ENCODE assay signal across 14 cellular contexts in genomic region chr12:22255097-22255496, GRCh38.
DNase-seq lines count a peak whose midpoint lies in the region; ATAC-seq and TF ChIP-seq lines count a peak whose summit lies in the region.
"Had no signal": no experiment of that assay in that cellular context is flagged by ENCODE, and none has a peak within 500 bp of the region (broad histone marks: within the 10 kb centered on the region; RNA-seq: fewer than 3 reads in every experiment).

No MANE protein-coding gene starts in this region.

- H2AFZ ChIP-seq in trophoblast cell (ENCODE audit: insufficient read depth, low read length, poor library complexity): no peak overlapping the region

- H4K8ac ChIP-seq in trophoblast cell (ENCODE audit: low read depth, low read length): no peak overlapping the region

- TF ChIP-seq CTCF in astrocyte of the spinal cord (IDR thresholded peaks at IDR 0.05; ENCODE audit: low read depth, low read length): no peak

- H3K4me3 ChIP-seq in astrocyte of the spinal cord (ENCODE audit: low read depth, low read length) (no peak overlapping the region), iPS-20b (ENCODE audit: low read length) (0 out of 2 replicates have a peak overlapping the region, but pooled peaks have one; percentile 5), trophoblast cell (ENCODE audit: low read depth, low read length) (no peak overlapping the region)
- H3K4me3 ChIP-seq: lower lobe of right lung had no signal

- no peak overlapping the region for H3K14ac ChIP-seq in trophoblast cell (ENCODE audit: low read length)

- H2BK12ac ChIP-seq in trophoblast cell (ENCODE audit: low read length): no peak overlapping the region

- DNase-seq in NCI-H146 (lab: John Stamatoyannopoulos, UW) (peak; percentile 15), NCI-H146 treated with DMSO at 0.1 percent for 48 hours (lab: John Stamatoyannopoulos, UW; ENCODE audit: unreplicated experiment) (no peak), astrocyte of the spinal cord (ENCODE audit: low read depth, low spot score) (peak; percentile 29), trophoblast cell (peak; percentile 45 to 80)
- DNase-seq: activated CD4-positive, alpha-beta T cell treated with anti-CD3 and anti-CD28 coated beads, Interleukin-2, amount 10 ng/mL, durations not matched to agents 24 days and 14 days; activated T-cell treated with anti-CD3 and anti-CD28 coated beads, Interleukin-2, amount 50 U/mL, for 4 hours; CD8-positive, alpha-beta memory T cell; lower lobe of right lung; NCI-H345; T-helper 17 cell had no signal

- no peak overlapping the region for H3K27ac ChIP-seq in iPS-20b (ENCODE audit: low read length)
- no peak overlapping the region for H3K27ac ChIP-seq in trophoblast cell (ENCODE audit: low read depth, low read length)

- H3K9me3 ChIP-seq in iPS-20b (ENCODE audit: insufficient read depth, low read depth, low read length) (no peaks in the 10 kb centered on the region), trophoblast cell (ENCODE audit: insufficient read depth, low read depth, low read length) (no peaks in the 10 kb centered on the region)
- H3K9me3 ChIP-seq: lower lobe of right lung had no signal

- no CpG with 5 or more reads among the region's 11 CpGs for WGBS in trophoblast cell (ENCODE audit: extremely low coverage, insufficient coverage, insufficient read length)

- H3K4me1 ChIP-seq in iPS-20b (ENCODE audit: insufficient read depth, low read length): peaks cover 8% of the 10 kb centered on the region; the same call in 1 of the 2 replicates
- peaks cover 4 to 8% of the 10 kb centered on the region in 2 experiments for H3K4me1 ChIP-seq in trophoblast cell (ENCODE audit: control insufficient read depth in 1 of 2, insufficient read depth in 2 of 2, low read length in 2 of 2)
- H3K4me1 ChIP-seq: lower lobe of right lung had no signal

- no peaks in the 10 kb centered on the region for H3K79me2 ChIP-seq in trophoblast cell (ENCODE audit: control insufficient read depth, insufficient read depth, low read length, poor library complexity)

- no peaks in the 10 kb centered on the region for H3K79me1 ChIP-seq in trophoblast cell (ENCODE audit: low read length)

- no peak overlapping the region for H3K4me2 ChIP-seq in trophoblast cell (ENCODE audit: low read length)

- no peak overlapping the region for H4K12ac ChIP-seq in trophoblast cell (ENCODE audit: low read depth, low read length)

- H3K9ac ChIP-seq in iPS-20b (ENCODE audit: low read depth, low read length): no peak overlapping the region
- H3K9ac ChIP-seq in trophoblast cell (ENCODE audit: low read length): no peak overlapping the region

- H3K18ac ChIP-seq in trophoblast cell (ENCODE audit: low read length): no peak overlapping the region

- ATAC-seq in GM21447 (IDR thresholded peaks at IDR 0.05; ENCODE audit: unreplicated experiment): no peak
- no peak for ATAC-seq in GM19351 (IDR thresholded peaks at IDR 0.05; ENCODE audit: unreplicated experiment)
- ATAC-seq in HG02884 (IDR thresholded peaks at IDR 0.05; ENCODE audit: unreplicated experiment): no peak
- ATAC-seq: activated T-cell treated with anti-CD3 and anti-CD28 coated beads, Interleukin-2, amount 50 U/mL, for 4 hours; T-helper 17 cell had no signal

- H2AK5ac ChIP-seq in trophoblast cell (ENCODE audit: low read length): no peak overlapping the region

- H4K91ac ChIP-seq in trophoblast cell (ENCODE audit: low read depth, low read length): no peak overlapping the region

- H2BK120ac ChIP-seq in trophoblast cell (ENCODE audit: insufficient read depth, low read length, poor library complexity): no peak overlapping the region

- H3K27me3 ChIP-seq in iPS-20b (ENCODE audit: insufficient read depth, low read length) (no peaks in the 10 kb centered on the region), trophoblast cell (ENCODE audit: insufficient read depth, low read length) (no peaks in the 10 kb centered on the region)

- H3K36me3 ChIP-seq in iPS-20b (ENCODE audit: insufficient read depth, low read depth, low read length): no peaks in the 10 kb centered on the region
- H3K36me3 ChIP-seq in trophoblast cell (ENCODE audit: control insufficient read depth in 1 of 2, insufficient read depth in 2 of 2, low read length in 2 of 2): no peaks in the 10 kb centered on the region
- H3K36me3 ChIP-seq: lower lobe of right lung had no signal

- no peak overlapping the region for H3K23ac ChIP-seq in trophoblast cell (ENCODE audit: low read length)

- H2BK5ac ChIP-seq in trophoblast cell (ENCODE audit: low read depth, low read length, poor library complexity): no peak overlapping the region

- H3K4ac ChIP-seq in trophoblast cell (ENCODE audit: low read depth, low read length): no peak overlapping the region

- in situ Hi-C loops in astrocyte of the spinal cord (cut with HindIII; ENCODE audit: low sequenced_read_pairs): no loop called here
